Comparison of ENCODE assay signal across 26 cellular contexts in genomic region chr20:4947817-4948559, GRCh38. TPM values are rescaled to one million over a fixed set of nuclear protein-coding genes. Genes with fewer than 3 reads are reported as not detected.
DNase-seq lines count a peak whose midpoint lies in the region; ATAC-seq and TF ChIP-seq lines count a peak whose summit lies in the region.
"Had no signal": no experiment of that assay in that cellular context is flagged by ENCODE, and none has a peak within 500 bp of the region (broad histone marks: within the 10 kb centered on the region; RNA-seq: fewer than 3 reads in every experiment).

No MANE protein-coding gene starts in this region.

- no peaks in the 10 kb centered on the region for H3K27me3 ChIP-seq in right lobe of liver
- H3K27me3 ChIP-seq in left ventricle myocardium inferior (ENCODE audit: low read depth): no peaks in the 10 kb centered on the region
- H3K27me3 ChIP-seq: right atrium auricular region, upper lobe of right lung had no signal

- H3K36me3 ChIP-seq in right lobe of liver: peaks cover 0 to 2% (median 0%) of the 10 kb centered on the region in 4 donors
- H3K36me3 ChIP-seq in left ventricle myocardium inferior: peaks cover 4% of the 10 kb centered on the region
- H3K36me3 ChIP-seq: upper lobe of right lung had no signal

- peaks cover 50% of the 10 kb centered on the region for H3K36me3 Mint-ChIP-seq in activated T-cell treated with anti-CD3 and anti-CD28 coated beads, Interleukin-2, amount 50 U/mL, for 24 hours (ENCODE audit: low read depth)
- H3K36me3 Mint-ChIP-seq in activated T-cell treated with anti-CD3 and anti-CD28 coated beads, Interleukin-2, amount 50 U/mL, for 72 hours (ENCODE audit: insufficient read depth in 2 of 2): peaks cover 3 to 8% of the 10 kb centered on the region in 2 donors
- H3K36me3 Mint-ChIP-seq in activated B cell treated with CpG ODN at 0.5 μM for 24 hours (ENCODE audit: low read depth): peaks cover 44% of the 10 kb centered on the region

- no peak for TF ChIP-seq POLR2A in right lobe of liver (IDR thresholded peaks at IDR 0.05)

- TF ChIP-seq CTCF in activated B cell treated with CpG ODN at 0.5 μM for 24 hours (IDR thresholded peaks at IDR 0.05): no peak
- TF ChIP-seq CTCF in right lobe of liver (IDR thresholded peaks at IDR 0.05): peak in 1 of 4 donors; percentile 21
- TF ChIP-seq CTCF in left ventricle myocardium inferior (IDR thresholded peaks at IDR 0.05; ENCODE audit: borderline replicate concordance): no peak

- no peak overlapping the region for H3K4me3 Mint-ChIP-seq in activated T-cell treated with anti-CD3 and anti-CD28 coated beads, Interleukin-2, amount 50 U/mL, for 24 hours
- H3K4me3 Mint-ChIP-seq in activated T-cell treated with anti-CD3 and anti-CD28 coated beads, Interleukin-2, amount 50 U/mL, for 72 hours: no peak overlapping the region
- H3K4me3 Mint-ChIP-seq in activated B cell treated with CpG ODN at 0.5 μM for 24 hours: peak overlapping the region; percentile 82
- H3K4me3 Mint-ChIP-seq: activated naive CD8-positive, alpha-beta T cell treated with anti-CD3 and anti-CD28 coated beads, Interleukin-2, amount 50 U/mL, for 24 hours; brain; CD4-positive, CD25-positive, alpha-beta regulatory T cell; naive thymus-derived CD8-positive, alpha-beta T cell had no signal

- H3K4me1 ChIP-seq in right lobe of liver (peaks cover 0 to 31% (median 4%) of the 10 kb centered on the region in 4 donors), left ventricle myocardium inferior (peaks cover 30% of the 10 kb centered on the region)

- H3K4me3 ChIP-seq in right lobe of liver (no peak overlapping the region), left ventricle myocardium inferior (no peak overlapping the region)
- H3K4me3 ChIP-seq: right atrium auricular region, SK-N-MC, upper lobe of right lung had no signal

- peaks cover 42% of the 10 kb centered on the region for H3K4me1 Mint-ChIP-seq in activated T-cell treated with anti-CD3 and anti-CD28 coated beads, Interleukin-2, amount 50 U/mL, for 24 hours (ENCODE audit: low read depth)
- H3K4me1 Mint-ChIP-seq in activated T-cell treated with anti-CD3 and anti-CD28 coated beads, Interleukin-2, amount 50 U/mL, for 72 hours (ENCODE audit: low read depth): peaks cover 42% of the 10 kb centered on the region
- peaks cover 72% of the 10 kb centered on the region for H3K4me1 Mint-ChIP-seq in activated B cell treated with CpG ODN at 0.5 μM for 24 hours

- no peaks in the 10 kb centered on the region for H3K9me3 ChIP-seq in right lobe of liver
- peaks cover 3% of the 10 kb centered on the region for H3K9me3 ChIP-seq in left ventricle myocardium inferior (replicated peaks)
- H3K9me3 ChIP-seq: right atrium auricular region, upper lobe of right lung had no signal

- intact Hi-C loops in activated B cell treated with CpG ODN at 0.5 μM for 24 hours (cut with micrococcal nuclease): loop anchor here (1.0 kb wide), 2 partner anchors 10 to 134 kb away; no protein-coding TSS in a partner anchor
- intact Hi-C loops in right lobe of liver (cut with DNase I): no loop called here
- intact Hi-C loops in Right ventricle myocardium inferior (cut with DNase I): no loop called here
- intact Hi-C loops in left ventricle myocardium inferior (cut with micrococcal nuclease): no loop called here

- H3K9me3 Mint-ChIP-seq in activated T-cell treated with anti-CD3 and anti-CD28 coated beads, Interleukin-2, amount 50 U/mL, for 24 hours: no peaks in the 10 kb centered on the region
- H3K9me3 Mint-ChIP-seq in activated T-cell treated with anti-CD3 and anti-CD28 coated beads, Interleukin-2, amount 50 U/mL, for 72 hours: no peaks in the 10 kb centered on the region
- no peaks in the 10 kb centered on the region for H3K9me3 Mint-ChIP-seq in activated B cell treated with CpG ODN at 0.5 μM for 24 hours
- H3K9me3 Mint-ChIP-seq: activated naive CD8-positive, alpha-beta T cell treated with anti-CD3 and anti-CD28 coated beads, Interleukin-2, amount 50 U/mL, for 24 hours; CD4-positive, CD25-positive, alpha-beta regulatory T cell; naive thymus-derived CD8-positive, alpha-beta T cell had no signal

- H3K27ac Mint-ChIP-seq in activated T-cell treated with anti-CD3 and anti-CD28 coated beads, Interleukin-2, amount 50 U/mL, for 24 hours: peak overlapping the region; percentile 20
- no peak overlapping the region for H3K27ac Mint-ChIP-seq in activated T-cell treated with anti-CD3 and anti-CD28 coated beads, Interleukin-2, amount 50 U/mL, for 72 hours
- peak overlapping the region; percentile 94 for H3K27ac Mint-ChIP-seq in activated B cell treated with CpG ODN at 0.5 μM for 24 hours
- H3K27ac Mint-ChIP-seq: CD4-positive, CD25-positive, alpha-beta regulatory T cell had no signal

- H3K27ac ChIP-seq in right lobe of liver (peak overlapping the region in 2 of 3 donors; percentile 4 to 76), left ventricle myocardium inferior (replicated peaks) (no peak overlapping the region)
- H3K27ac ChIP-seq: HL-60, right atrium auricular region, upper lobe of right lung had no signal

- 39% methylated on average over 3 of the region's 3 CpGs for WGBS in right lobe of liver (ENCODE audit: insufficient coverage, low coverage, low lambda C conversion rate, missing lambda C conversion rate)

- POLR2A ChIA-PET in activated B cell treated with CpG ODN at 0.5 μM for 24 hours (lab: Charles Lee): interaction anchor here (1.3 to 3.2 kb wide), 6 partner anchors 10 to 188 kb away, joined by 4 to 35 read pairs (median 6); no protein-coding TSS in a partner anchor

- CTCF ChIA-PET in activated B cell treated with CpG ODN at 0.5 μM for 24 hours (lab: Charles Lee): interaction anchor here (0.8 to 3.2 kb wide), 5 partner anchors 8 to 207 kb away, joined by 4 to 11 read pairs (median 5); no protein-coding TSS in a partner anchor

- ATAC-seq in activated T-cell treated with anti-CD3 and anti-CD28 coated beads, Interleukin-2, amount 50 U/mL, for 72 hours (replicated peaks in 1 of 2): no peak
- ATAC-seq in activated B cell treated with CpG ODN at 0.5 μM for 24 hours (ENCODE audit: low read depth) (no peak), right lobe of liver (peak; percentile 27 to 59 (median 37)), Right ventricle myocardium inferior (no peak)
- ATAC-seq: activated naive CD8-positive, alpha-beta T cell treated with anti-CD3 and anti-CD28 coated beads, Interleukin-2, amount 50 U/mL, for 24 hours; naive thymus-derived CD8-positive, alpha-beta T cell; upper lobe of right lung had no signal

- DNase-seq in activated T-cell treated with anti-CD3 and anti-CD28 coated beads, Interleukin-2, amount 50 U/mL, for 24 hours: no peak
- DNase-seq in activated T-cell treated with anti-CD3 and anti-CD28 coated beads, Interleukin-2, amount 50 U/mL, for 72 hours: no peak
- DNase-seq in activated B cell treated with CpG ODN at 0.5 μM for 24 hours (no peak), right lobe of liver (no peak), Right ventricle myocardium inferior (ENCODE audit: missing footprints) (no peak), left ventricle myocardium inferior (no peak), cortex of kidney (lab: John Stamatoyannopoulos, UW) (no peak), NCI-H2171 treated with DMSO at 0.1 percent for 48 hours (lab: John Stamatoyannopoulos, UW) (no peak)
- DNase-seq: ACHN; activated CD4-positive, alpha-beta T cell treated with anti-CD3 and anti-CD28 coated beads, Interleukin-2, amount 50 U/mL, for 48 hours; activated CD4-positive, CD25-positive, alpha-beta regulatory T cell; activated gamma-delta T cell; activated naive CD8-positive, alpha-beta T cell treated with anti-CD3 and anti-CD28 coated beads, Interleukin-2, amount 50 U/mL, for 24 hours; GDM1; glutamatergic neuron; kidney glomerular epithelial cell; naive thymus-derived CD8-positive, alpha-beta T cell; NCI-H2081 treated with DMSO at 0.1 percent for 48 hours; NCI-H524; RPMI8226; upper lobe of right lung had no signal

- H3K27me3 Mint-ChIP-seq in activated T-cell treated with anti-CD3 and anti-CD28 coated beads, Interleukin-2, amount 50 U/mL, for 24 hours: no peaks in the 10 kb centered on the region
- H3K27me3 Mint-ChIP-seq in activated T-cell treated with anti-CD3 and anti-CD28 coated beads, Interleukin-2, amount 50 U/mL, for 72 hours (ENCODE audit: low read depth): no peaks in the 10 kb centered on the region
- no peaks in the 10 kb centered on the region for H3K27me3 Mint-ChIP-seq in activated B cell treated with CpG ODN at 0.5 μM for 24 hours
- H3K27me3 Mint-ChIP-seq: activated naive CD8-positive, alpha-beta T cell treated with anti-CD3 and anti-CD28 coated beads, Interleukin-2, amount 50 U/mL, for 24 hours; brain; CD4-positive, CD25-positive, alpha-beta regulatory T cell; naive thymus-derived CD8-positive, alpha-beta T cell had no signal

RNA-seq across cellular contexts. Expression of gene SLC23A2, which starts 53.3 kb away (rescaled TPM):
- 10 to 100 TPM; 21.4 to 22.2 TPM for total RNA-seq in activated T-cell treated with anti-CD3 and anti-CD28 coated beads, Interleukin-2, amount 50 U/mL, for 72 hours
- total RNA-seq in activated B cell treated with CpG ODN at 0.5 μM for 24 hours: 70.9 and 79.8 TPM in 2 replicates
- total RNA-seq in right lobe of liver: 10 to 100 TPM; 23.4 to 41.1 (median 30.5) TPM
- 6.7 TPM for total RNA-seq in Right ventricle myocardium inferior
- 6.3 TPM for total RNA-seq in left ventricle myocardium inferior

Comparison
In these comparisons a context has a peak if more than half of its experiments do, and no peak if none do; other contexts are left out.
1. ATAC-seq: peak in right lobe of liver (4 of 4); none in activated T-cell treated with anti-CD3 and anti-CD28 coated beads, Interleukin-2, amount 50 U/mL, for 72 hours (0 of 2), activated B cell treated with CpG ODN at 0.5 μM for 24 hours (single experiment) and Right ventricle myocardium inferior (single experiment).